Comparison of ENCODE assay signal across 8 cellular contexts in genomic region chr19:49513746-49514118, GRCh38. TPM values are rescaled to one million over a fixed set of nuclear protein-coding genes. Genes with fewer than 3 reads are reported as not detected.
DNase-seq lines count a peak whose midpoint lies in the region; ATAC-seq and TF ChIP-seq lines count a peak whose summit lies in the region.

No MANE protein-coding gene starts in this region.

- ATAC-seq in activated CD8-positive, alpha-beta memory T cell treated with anti-CD3 and anti-CD28 coated beads, Interleukin-2, amount 10 ng/mL, durations not matched to agents 7 days and 5 days = no peak
- no peak for ATAC-seq in HG03354 (IDR thresholded peaks at IDR 0.05; ENCODE audit: poor library complexity, severe bottlenecking, unreplicated experiment)

- peaks cover 18% of the 10 kb centered on the region for H3K4me1 Mint-ChIP-seq in activated CD8-positive, alpha-beta memory T cell treated with anti-CD3 and anti-CD28 coated beads, Interleukin-2, amount 10 ng/mL, durations not matched to agents 7 days and 5 days

- H3K36me3 ChIP-seq in adipocyte (ENCODE audit: control insufficient read depth, insufficient read depth, low read length, severe bottlenecking) = peaks cover 2% of the 10 kb centered on the region
- H3K36me3 ChIP-seq in thyroid gland = no peaks in the 10 kb centered on the region

- 29 to 36% methylated on average over 12 of the region's 12 CpGs for WGBS in lower leg skin, 2 donors
- WGBS in thyroid gland, 2 donors = 23 to 37% methylated on average over 10 of the region's 12 CpGs

- H3K27ac Mint-ChIP-seq in activated CD8-positive, alpha-beta memory T cell treated with anti-CD3 and anti-CD28 coated beads, Interleukin-2, amount 10 ng/mL, durations not matched to agents 7 days and 5 days = no peak overlapping the region

- H3K27ac ChIP-seq in thyroid gland = peak overlapping the region in 2 of 3 donors; percentile 82

- H3K9me3 ChIP-seq in adipocyte (ENCODE audit: control insufficient read depth, low read length) = no peaks in the 10 kb centered on the region
- H3K9me3 ChIP-seq in thyroid gland = no peaks in the 10 kb centered on the region

- H3K27me3 Mint-ChIP-seq in activated CD8-positive, alpha-beta memory T cell treated with anti-CD3 and anti-CD28 coated beads, Interleukin-2, amount 10 ng/mL, durations not matched to agents 7 days and 5 days = no peaks in the 10 kb centered on the region

- in situ Hi-C loops in G401 (cut with HindIII; ENCODE audit: low sequenced_read_pairs) = loop anchor here (5.0 to 10.0 kb wide), 2 partner anchors 49 to 161 kb away; partner anchors contain the start of gene PRMT1

- TF ChIP-seq POLR2A in lower leg skin (IDR thresholded peaks at IDR 0.05) = no peak
- TF ChIP-seq POLR2A in thyroid gland (IDR thresholded peaks at IDR 0.05) = no peak

- TF ChIP-seq CTCF in lower leg skin (IDR thresholded peaks at IDR 0.05) (no peak), thyroid gland (IDR thresholded peaks at IDR 0.05) (no peak)

- no peaks in the 10 kb centered on the region for H3K27me3 ChIP-seq in adipocyte (replicated peaks; ENCODE audit: control insufficient read depth, insufficient read depth, low read length)
- no peaks in the 10 kb centered on the region for H3K27me3 ChIP-seq in thyroid gland

- CTCF ChIA-PET in activated CD8-positive, alpha-beta memory T cell treated with anti-CD3 and anti-CD28 coated beads, Interleukin-2, amount 10 ng/mL, durations not matched to agents 7 days and 5 days (lab: Charles Lee) = interaction anchor here (1.0 to 2.2 kb wide), 6 partner anchors 10 to 65 kb away, joined by 3 to 13 read pairs (median 6); no protein-coding TSS in a partner anchor

- H3K4me3 ChIP-seq in adipocyte (ENCODE audit: low read length) (peak overlapping the region; percentile 82), lower leg skin (ENCODE audit: low read depth, poor library complexity, severe bottlenecking) (peak overlapping the region; percentile 60), thyroid gland (replicated peaks in 1 of 3) (peak overlapping the region in 1 of 3 donors; percentile 78)

- DNase-seq in activated CD8-positive, alpha-beta memory T cell treated with anti-CD3 and anti-CD28 coated beads, Interleukin-2, amount 10 ng/mL, durations not matched to agents 7 days and 5 days = no peak
- no peak for DNase-seq in activated CD8-positive, alpha-beta memory T cell treated with anti-CD3 and anti-CD28 coated beads, Interleukin-2, amount 50 U/mL, for 4 hours
- no peak for DNase-seq in adipocyte (ENCODE audit: low read depth)
- no peak for DNase-seq in lower leg skin (ENCODE audit: low spot score in 2 of 2)
- no peak for DNase-seq in thyroid gland
- DNase-seq in NCI-H82 treated with DMSO at 0.1 percent for 48 hours (lab: John Stamatoyannopoulos, UW; ENCODE audit: unreplicated experiment) = no peak
- DNase-seq in G401 (ENCODE audit: low spot score) = no peak

- H3K4me3 Mint-ChIP-seq in activated CD8-positive, alpha-beta memory T cell treated with anti-CD3 and anti-CD28 coated beads, Interleukin-2, amount 10 ng/mL, durations not matched to agents 7 days and 5 days = peak overlapping the region; percentile 72

- H3K4me1 ChIP-seq in adipocyte (ENCODE audit: control insufficient read depth, insufficient read depth, low read length) (peaks cover 36% of the 10 kb centered on the region), thyroid gland (peaks cover 6 to 12% of the 10 kb centered on the region in 2 donors)

- intact Hi-C loops in lower leg skin (cut with DNase I; ENCODE audit: low total_unique reads) (no loop called here), thyroid gland (cut with DNase I) (no loop called here)

- H3K9ac ChIP-seq in adipocyte (ENCODE audit: low read length) = peak overlapping the region; percentile 86

- no peaks in the 10 kb centered on the region for H3K36me3 Mint-ChIP-seq in activated CD8-positive, alpha-beta memory T cell treated with anti-CD3 and anti-CD28 coated beads, Interleukin-2, amount 10 ng/mL, durations not matched to agents 7 days and 5 days

- H3K9me3 Mint-ChIP-seq in activated CD8-positive, alpha-beta memory T cell treated with anti-CD3 and anti-CD28 coated beads, Interleukin-2, amount 10 ng/mL, durations not matched to agents 7 days and 5 days (ENCODE audit: low read depth) = no peaks in the 10 kb centered on the region

RNA-seq across cellular contexts. Expression of gene FCGRT, which starts 1.3 kb away (rescaled TPM):
- 1 to 10 TPM; 2.1 to 7.9 TPM for total RNA-seq in activated CD8-positive, alpha-beta memory T cell treated with anti-CD3 and anti-CD28 coated beads, Interleukin-2, amount 10 ng/mL, durations not matched to agents 7 days and 5 days
- total RNA-seq in lower leg skin (100 to 1,000 TPM; 130 to 198 (median 146) TPM), thyroid gland (100 to 1,000 TPM; 149 to 248 (median 180) TPM)
- total RNA-seq in G401 (2014; rRNA removed; shearing (Covaris generic)) = 29.8 and 35.9 TPM in 2 replicates

RNA-seq across cellular contexts. Expression of gene RCN3, which starts 14.1 kb away (rescaled TPM):
- under 1 TPM; 0.19 to 0.53 TPM for total RNA-seq in activated CD8-positive, alpha-beta memory T cell treated with anti-CD3 and anti-CD28 coated beads, Interleukin-2, amount 10 ng/mL, durations not matched to agents 7 days and 5 days
- total RNA-seq in lower leg skin = 10 to 100 TPM in 2 of 4 donors, 1 to 10 TPM in 2; 8.8 to 15.3 (median 10.9) TPM
- 10 to 100 TPM in 3 of 4 donors, 1 to 10 TPM in 1; 9.7 to 12.6 (median 11.3) TPM for total RNA-seq in thyroid gland
- 0.74 and 10.8 TPM in 2 replicates for total RNA-seq in G401 (2014; rRNA removed; shearing (Covaris generic))

RNA-seq across cellular contexts. Expression of gene RPS11, which starts 17.5 kb away (rescaled TPM):
- 1,000 to 10,000 TPM; 1,876 to 2,018 TPM for total RNA-seq in activated CD8-positive, alpha-beta memory T cell treated with anti-CD3 and anti-CD28 coated beads, Interleukin-2, amount 10 ng/mL, durations not matched to agents 7 days and 5 days
- total RNA-seq in lower leg skin (1,000 to 10,000 TPM; 4,267 to 5,958 (median 4,793) TPM), thyroid gland (1,000 to 10,000 TPM; 1,543 to 4,390 (median 2,518) TPM)
- 2,371 and 2,995 TPM in 2 replicates for total RNA-seq in G401 (2014; rRNA removed; shearing (Covaris generic))

RNA-seq across cellular contexts. Expression of gene RPL13A, which starts 26.3 kb away (rescaled TPM):
- 1,000 to 10,000 TPM; 2,143 to 2,523 TPM for total RNA-seq in activated CD8-positive, alpha-beta memory T cell treated with anti-CD3 and anti-CD28 coated beads, Interleukin-2, amount 10 ng/mL, durations not matched to agents 7 days and 5 days
- 1,000 to 10,000 TPM; 3,727 to 4,286 (median 3,958) TPM for total RNA-seq in lower leg skin
- 1,000 to 10,000 TPM; 1,542 to 2,853 (median 2,123) TPM for total RNA-seq in thyroid gland
- total RNA-seq in G401 (2014; rRNA removed; shearing (Covaris generic)) = 2,624 and 3,787 TPM in 2 replicates

RNA-seq across cellular contexts. Expression of gene FLT3LG, which starts 39.7 kb away (rescaled TPM):
- total RNA-seq in activated CD8-positive, alpha-beta memory T cell treated with anti-CD3 and anti-CD28 coated beads, Interleukin-2, amount 10 ng/mL, durations not matched to agents 7 days and 5 days = 100 to 1,000 TPM; 112 to 151 TPM
- total RNA-seq in lower leg skin (1 to 10 TPM; 2.8 to 6.0 (median 4.4) TPM), thyroid gland (1 to 10 TPM; 2.8 to 7.3 (median 6.3) TPM)
- total RNA-seq in G401 (2014; rRNA removed; shearing (Covaris generic)) = 0.74 TPM in 1 of 2 replicates, not detected in the other
